In genomic region chr6:33745558-33745957, GRCh38 we compare ENCODE assay signal across 11 cellular contexts. TPM values are rescaled to one million over a fixed set of nuclear protein-coding genes. Genes with fewer than 3 reads are reported as not detected.
DNase-seq lines count a peak whose midpoint lies in the region; ATAC-seq and TF ChIP-seq lines count a peak whose summit lies in the region.
"Had no signal": no experiment of that assay in that cellular context is flagged by ENCODE, and none has a peak within 500 bp of the region (broad histone marks: within the 10 kb centered on the region; RNA-seq: fewer than 3 reads in every experiment).

No MANE protein-coding gene starts in this region.

- peak overlapping the region; percentile 56 for H3K4me3 Mint-ChIP-seq in osteocyte (ENCODE audit: unreplicated experiment)
- H3K4me3 Mint-ChIP-seq in activated T-helper 17 cell treated with anti-CD3 and anti-CD28 coated beads, Interleukin-2, amount 50 U/mL, for 72 hours = no peak overlapping the region
- H3K4me3 Mint-ChIP-seq: stimulated activated naive B cell treated with anti-CD40 and anti-IgM and Interleukin-4, amounts not matched to agents 10 μg/mL and 1 μg/mL and 100 μg/mL, for 72 hours had no signal

- H3K36me3 ChIP-seq in BLaER1 (no peaks in the 10 kb centered on the region), Peyer's patch (no peaks in the 10 kb centered on the region)

- H3K4me3 ChIP-seq in BLaER1 = no peak overlapping the region
- peak overlapping the region in 2 of 4 donors; percentile 32 to 38 for H3K4me3 ChIP-seq in Peyer's patch

- H3K27ac Mint-ChIP-seq in osteocyte (ENCODE audit: unreplicated experiment) = peak overlapping the region; percentile 93
- H3K27ac Mint-ChIP-seq in activated T-helper 17 cell treated with anti-CD3 and anti-CD28 coated beads, Interleukin-2, amount 50 U/mL, for 72 hours = no peak overlapping the region
- H3K27ac Mint-ChIP-seq: stimulated activated naive B cell treated with anti-CD40 and anti-IgM and Interleukin-4, amounts not matched to agents 10 μg/mL and 1 μg/mL and 100 μg/mL, for 72 hours had no signal

- TF ChIP-seq POLR2A in Peyer's patch (IDR thresholded peaks at IDR 0.05) = no peak

- H3K4me1 ChIP-seq in BLaER1 (peaks cover 23% of the 10 kb centered on the region), Peyer's patch (peaks cover 0 to 18% (median 0%) of the 10 kb centered on the region in 4 donors)

- H3K4me2 ChIP-seq in BLaER1 = no peak overlapping the region

- 0 out of 2 replicates have a peak overlapping the region, but pooled peaks have one; percentile 22 for H3K27ac ChIP-seq in BLaER1
- peak overlapping the region in 3 of 4 donors; percentile 59 to 82 (median 82) for H3K27ac ChIP-seq in Peyer's patch

- ATAC-seq in activated T-helper 17 cell treated with anti-CD3 and anti-CD28 coated beads, Interleukin-2, amount 50 U/mL, for 72 hours (replicated peaks) = no peak
- ATAC-seq: stimulated activated naive B cell treated with anti-CD40 and anti-IgM and Interleukin-4, amounts not matched to agents 10 μg/mL and 1 μg/mL and 100 μg/mL, for 72 hours had no signal

- DNase-seq in Peyer's patch = no peak
- peak; percentile 38 for DNase-seq in globus pallidus (ENCODE audit: low spot score)
- DNase-seq in osteocyte (ENCODE audit: extremely low spot score, unreplicated experiment) = no peak
- DNase-seq in GM19238 (ENCODE audit: insufficient read length, low spot score) = no peak
- no peak for DNase-seq in NCI-H187 treated with DMSO at 0.1 percent for 48 hours (lab: John Stamatoyannopoulos, UW)
- no peak for DNase-seq in amniotic stem cell (lab: John Stamatoyannopoulos, UW)
- DNase-seq: activated T-cell treated with anti-CD3 and anti-CD28 coated beads, Interleukin-2, amount 50 U/mL, for 48 hours; effector CD4-positive, alpha-beta T cell; stimulated activated naive B cell treated with anti-CD40 and anti-IgM and Interleukin-4, amounts not matched to agents 10 μg/mL and 1 μg/mL and 100 μg/mL, for 72 hours had no signal

- 0 out of 2 replicates have a peak overlapping the region, but pooled peaks have one; percentile 15 for H3K9ac ChIP-seq in BLaER1

- no peaks in the 10 kb centered on the region for H3K36me3 Mint-ChIP-seq in osteocyte (ENCODE audit: unreplicated experiment)
- no peaks in the 10 kb centered on the region for H3K36me3 Mint-ChIP-seq in activated T-helper 17 cell treated with anti-CD3 and anti-CD28 coated beads, Interleukin-2, amount 50 U/mL, for 72 hours (ENCODE audit: low read depth)
- H3K36me3 Mint-ChIP-seq: stimulated activated naive B cell treated with anti-CD40 and anti-IgM and Interleukin-4, amounts not matched to agents 10 μg/mL and 1 μg/mL and 100 μg/mL, for 72 hours had no signal

- H3K27me3 ChIP-seq in BLaER1 (no peaks in the 10 kb centered on the region), Peyer's patch (no peaks in the 10 kb centered on the region)

- TF ChIP-seq CTCF in Peyer's patch (IDR thresholded peaks at IDR 0.05) (no peak), osteocyte (IDR thresholded peaks at IDR 0.05) (no peak)

- 0 out of 2 replicates have a peak, but pooled peaks cover 5% of the 10 kb centered on the region for H4K20me1 ChIP-seq in BLaER1

- H3K4me1 Mint-ChIP-seq in osteocyte (ENCODE audit: unreplicated experiment) = peaks cover 55% of the 10 kb centered on the region
- H3K4me1 Mint-ChIP-seq in activated T-helper 17 cell treated with anti-CD3 and anti-CD28 coated beads, Interleukin-2, amount 50 U/mL, for 72 hours = peaks cover 5% of the 10 kb centered on the region

- no peaks in the 10 kb centered on the region for H3K27me3 Mint-ChIP-seq in osteocyte (ENCODE audit: unreplicated experiment)
- peaks cover 23% of the 10 kb centered on the region for H3K27me3 Mint-ChIP-seq in activated T-helper 17 cell treated with anti-CD3 and anti-CD28 coated beads, Interleukin-2, amount 50 U/mL, for 72 hours

- H3K9me3 Mint-ChIP-seq in osteocyte (ENCODE audit: unreplicated experiment) = no peaks in the 10 kb centered on the region
- no peaks in the 10 kb centered on the region for H3K9me3 Mint-ChIP-seq in activated T-helper 17 cell treated with anti-CD3 and anti-CD28 coated beads, Interleukin-2, amount 50 U/mL, for 72 hours
- H3K9me3 Mint-ChIP-seq: stimulated activated naive B cell treated with anti-CD40 and anti-IgM and Interleukin-4, amounts not matched to agents 10 μg/mL and 1 μg/mL and 100 μg/mL, for 72 hours had no signal

- H3K9me3 ChIP-seq in BLaER1 (no peaks in the 10 kb centered on the region), Peyer's patch (no peaks in the 10 kb centered on the region)

RNA-seq across cellular contexts. Expression of gene IP6K3, which starts 1.1 kb away (rescaled TPM):
- total RNA-seq in Peyer's patch (1 to 10 TPM in 3 of 4 donors, under 1 TPM in 1; 0.88 to 5.8 (median 1.6) TPM), osteocyte (3.0 and 4.0 TPM in 2 replicates)
- total RNA-seq in activated T-helper 17 cell treated with anti-CD3 and anti-CD28 coated beads, Interleukin-2, amount 50 U/mL, for 72 hours = not detected

RNA-seq across cellular contexts. Expression of gene UQCC2, which starts 34.1 kb away (rescaled TPM):
- total RNA-seq in Peyer's patch (10 to 100 TPM in 1 of 4 donors, 1 to 10 TPM in 3; 4.6 to 19.6 (median 6.9) TPM), osteocyte (68.9 and 75.7 TPM in 2 replicates)
- total RNA-seq in activated T-helper 17 cell treated with anti-CD3 and anti-CD28 coated beads, Interleukin-2, amount 50 U/mL, for 72 hours = 100 to 1,000 TPM in 1 of 2 donors, 10 to 100 TPM in 1; 65.5 to 112 TPM

RNA-seq across cellular contexts. Expression of gene LEMD2, which starts 43.4 kb away (rescaled TPM):
- total RNA-seq in Peyer's patch (10 to 100 TPM; 53.8 to 85.3 (median 75.8) TPM), osteocyte (69.3 and 70.4 TPM in 2 replicates)
- total RNA-seq in activated T-helper 17 cell treated with anti-CD3 and anti-CD28 coated beads, Interleukin-2, amount 50 U/mL, for 72 hours = 10 to 100 TPM; 51.0 to 54.3 TPM

RNA-seq across cellular contexts. Expression of gene MLN, which starts 58.2 kb away (rescaled TPM):
- total RNA-seq in Peyer's patch (not detected), osteocyte (not detected in 2 replicates)
- total RNA-seq in activated T-helper 17 cell treated with anti-CD3 and anti-CD28 coated beads, Interleukin-2, amount 50 U/mL, for 72 hours = not detected
